Comparison of ENCODE assay signal across 18 cellular contexts in the genomic region with DNA sequence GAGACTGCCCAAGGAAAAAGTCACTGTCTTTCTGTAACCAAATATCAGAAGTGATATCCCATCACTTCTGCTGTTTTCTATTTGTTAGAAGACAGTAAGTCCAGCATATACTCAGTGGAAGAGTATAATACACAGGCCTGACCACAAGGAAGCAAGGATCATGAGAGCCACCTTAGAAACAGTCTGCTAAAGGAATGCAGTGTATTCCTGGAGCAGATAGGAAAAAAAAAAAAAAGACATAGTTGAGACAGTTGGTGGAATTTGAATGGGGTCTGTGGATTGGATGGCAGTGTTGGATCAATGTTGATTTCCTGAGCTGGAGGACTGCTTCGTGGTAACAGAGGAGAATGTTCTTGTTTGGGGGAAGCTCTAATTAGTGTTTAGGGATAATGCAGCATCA. TPM values are rescaled to one million over a fixed set of nuclear protein-coding genes. Genes with fewer than 3 reads are reported as not detected.
"Had no signal": no experiment of that assay in that cellular context is flagged by ENCODE, and none has a peak within 500 bp of the region (broad histone marks: within the 10 kb centered on the region; RNA-seq: fewer than 3 reads in every experiment).

No MANE protein-coding gene starts in this region.

- DNase-seq: activated CD4-positive, alpha-beta T cell treated with anti-CD3 and anti-CD28 coated beads for 1 hour; activated CD4-positive, alpha-beta T cell treated with anti-CD3 and anti-CD28 coated beads, Interleukin-2, amount 50 U/mL, for 48 hours; activated gamma-delta T cell; activated naive CD8-positive, alpha-beta T cell treated with anti-CD3 and anti-CD28 coated beads for 36 hours; activated T-cell treated with anti-CD3 and anti-CD28 coated beads, Interleukin-2, amount 50 U/mL, for 4 hours; erythroblast; glutamatergic neuron; mucosa of descending colon; psoas muscle; stimulated activated CD4-positive, alpha-beta T cell treated with anti-CD3 and anti-CD28 coated beads, Interleukin-4, amount 100 ng/mL, for 24 hours; T-helper 2 cell; upper lobe of left lung had no signal

- H3K27me3 Mint-ChIP-seq: dendritic cell treated with granulocyte-macrophage colony-stimulating factor and Interleukin-4, amounts not matched to agents 40 ng/mL and 50 ng/mL, for 4 days had no signal

- H3K4me1 ChIP-seq: ascending aorta, psoas muscle, upper lobe of left lung had no signal

- H3K9me3 Mint-ChIP-seq: activated naive CD8-positive, alpha-beta T cell treated with anti-CD3 and anti-CD28 coated beads for 36 hours; activated T-cell treated with anti-CD3 and anti-CD28 coated beads, Interleukin-2, amount 50 U/mL, for 4 hours; central memory CD8-positive, alpha-beta T cell; dendritic cell treated with granulocyte-macrophage colony-stimulating factor and Interleukin-4, amounts not matched to agents 40 ng/mL and 50 ng/mL, for 4 days; natural killer cell treated with Interleukin-12 subunit alpha and Interleukin-12 subunit beta and Interleukin-15 and Interleukin-18, amount 100 ng/mL, for 72 hours; stimulated activated naive CD8-positive, alpha-beta T cell treated with anti-CD3 and anti-CD28 coated beads, Interleukin-15, Interleukin-2, amounts not matched to agents 100 ng/mL and 50 ng/mL, for 24 hours had no signal

- H3K36me3 Mint-ChIP-seq: activated naive CD8-positive, alpha-beta T cell treated with anti-CD3 and anti-CD28 coated beads for 36 hours; natural killer cell treated with Interleukin-12 subunit alpha and Interleukin-12 subunit beta and Interleukin-15 and Interleukin-18, amount 100 ng/mL, for 72 hours had no signal

- H3K27ac Mint-ChIP-seq: activated naive CD8-positive, alpha-beta T cell treated with anti-CD3 and anti-CD28 coated beads for 36 hours; dendritic cell treated with granulocyte-macrophage colony-stimulating factor and Interleukin-4, amounts not matched to agents 40 ng/mL and 50 ng/mL, for 4 days; natural killer cell treated with Interleukin-12 subunit alpha and Interleukin-12 subunit beta and Interleukin-15 and Interleukin-18, amount 100 ng/mL, for 72 hours; stimulated activated naive CD8-positive, alpha-beta T cell treated with anti-CD3 and anti-CD28 coated beads, Interleukin-15, Interleukin-2, amounts not matched to agents 100 ng/mL and 50 ng/mL, for 24 hours had no signal

- H3K36me3 ChIP-seq: ascending aorta, upper lobe of left lung had no signal

- H3K4me3 ChIP-seq: ascending aorta, mucosa of descending colon, psoas muscle, upper lobe of left lung had no signal

- H3K9me3 ChIP-seq: ascending aorta, mucosa of descending colon, psoas muscle, upper lobe of left lung had no signal

- ATAC-seq: activated T-cell treated with anti-CD3 and anti-CD28 coated beads, Interleukin-2, amount 50 U/mL, for 4 hours; mucosa of descending colon; natural killer cell treated with Interleukin-12 subunit alpha and Interleukin-12 subunit beta and Interleukin-15 and Interleukin-18, amount 100 ng/mL, for 72 hours; psoas muscle; sciatic nerve had no signal

- H3K4me3 Mint-ChIP-seq: activated naive CD8-positive, alpha-beta T cell treated with anti-CD3 and anti-CD28 coated beads for 36 hours; activated T-cell treated with anti-CD3 and anti-CD28 coated beads, Interleukin-2, amount 50 U/mL, for 4 hours; central memory CD8-positive, alpha-beta T cell; dendritic cell treated with granulocyte-macrophage colony-stimulating factor and Interleukin-4, amounts not matched to agents 40 ng/mL and 50 ng/mL, for 4 days; natural killer cell treated with Interleukin-12 subunit alpha and Interleukin-12 subunit beta and Interleukin-15 and Interleukin-18, amount 100 ng/mL, for 72 hours; stimulated activated naive CD8-positive, alpha-beta T cell treated with anti-CD3 and anti-CD28 coated beads, Interleukin-15, Interleukin-2, amounts not matched to agents 100 ng/mL and 50 ng/mL, for 24 hours had no signal

- H3K27me3 ChIP-seq: ascending aorta, upper lobe of left lung had no signal

- H3K4me1 Mint-ChIP-seq: activated naive CD8-positive, alpha-beta T cell treated with anti-CD3 and anti-CD28 coated beads for 36 hours; central memory CD8-positive, alpha-beta T cell had no signal

RNA-seq across cellular contexts. Expression of gene FBXL2, which starts 26.5 kb away (rescaled TPM):
- total RNA-seq: activated naive CD8-positive, alpha-beta T cell treated with anti-CD3 and anti-CD28 coated beads for 36 hours; activated T-cell treated with anti-CD3 and anti-CD28 coated beads, Interleukin-2, amount 50 U/mL, for 4 hours; natural killer cell treated with Interleukin-12 subunit alpha and Interleukin-12 subunit beta and Interleukin-15 and Interleukin-18, amount 100 ng/mL, for 72 hours had no signal

RNA-seq across cellular contexts. Expression of gene SUSD5, which starts 32.1 kb away (rescaled TPM):
- total RNA-seq: activated naive CD8-positive, alpha-beta T cell treated with anti-CD3 and anti-CD28 coated beads for 36 hours; activated T-cell treated with anti-CD3 and anti-CD28 coated beads, Interleukin-2, amount 50 U/mL, for 4 hours; natural killer cell treated with Interleukin-12 subunit alpha and Interleukin-12 subunit beta and Interleukin-15 and Interleukin-18, amount 100 ng/mL, for 72 hours had no signal
